ENCODE assay signal across 9 cellular contexts in the genomic region with DNA sequence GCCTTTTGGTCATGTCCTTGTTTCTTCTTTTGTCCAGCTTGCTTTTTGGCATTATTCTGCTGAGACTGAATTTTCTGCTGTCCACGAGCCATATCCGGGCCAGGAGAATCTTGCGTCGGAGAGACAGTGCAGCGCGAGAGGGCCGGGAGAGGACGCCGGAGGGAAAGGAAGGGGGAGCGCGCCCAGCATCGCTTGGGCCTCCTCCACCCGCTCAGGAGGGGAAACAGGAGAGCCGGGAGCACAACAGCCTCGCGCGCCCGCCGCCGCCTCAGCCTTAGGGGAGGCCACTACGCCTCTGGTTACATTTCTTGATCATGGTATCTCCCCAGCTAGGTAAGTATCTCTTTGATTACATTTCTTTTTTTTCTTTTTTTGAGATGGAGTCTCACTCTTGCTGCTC.
DNase-seq lines count a peak whose midpoint lies in the region; ATAC-seq lines count a peak whose summit lies in the region.
"Had no signal": no experiment of that assay in that cellular context is flagged by ENCODE, and none has a peak within 500 bp of the region (broad histone marks: within the 10 kb centered on the region; RNA-seq: fewer than 3 reads in every experiment).

No MANE protein-coding gene starts in this region.

- H3K9me3 ChIP-seq in adipocyte (ENCODE audit: control insufficient read depth, low read length): no peaks in the 10 kb centered on the region

- DNase-seq in NCI-H2029 (lab: John Stamatoyannopoulos, UW): peak; percentile 38
- DNase-seq in NCI-H2029 treated with DMSO at 0.1 percent for 48 hours (lab: John Stamatoyannopoulos, UW): no peak
- peak; percentile 22 for DNase-seq in adipocyte (ENCODE audit: low read depth)
- DNase-seq in iris pigment epithelial cell (ENCODE audit: low read depth): peak; percentile 31
- peak; percentile 42 for DNase-seq in stimulated activated naive CD8-positive, alpha-beta T cell treated with anti-CD3 and anti-CD28 coated beads, Interleukin-15, Interleukin-2, amounts not matched to agents 100 U/mL and 50 U/mL, for 24 hours
- no peak for DNase-seq in AML-193 (lab: John Stamatoyannopoulos, UW)
- DNase-seq in epidermal melanocyte (ENCODE audit: insufficient read length, low spot score): no peak
- DNase-seq: ACHN had no signal

- H3K4me1 ChIP-seq in adipocyte (ENCODE audit: control insufficient read depth, insufficient read depth, low read length): peaks cover 3% of the 10 kb centered on the region

- H3K4me3 ChIP-seq in adipocyte (ENCODE audit: low read length): peak overlapping the region; percentile 56

- no peaks in the 10 kb centered on the region for H3K36me3 ChIP-seq in adipocyte (ENCODE audit: control insufficient read depth, insufficient read depth, low read length, severe bottlenecking)

- no peaks in the 10 kb centered on the region for H3K27me3 ChIP-seq in adipocyte (replicated peaks; ENCODE audit: control insufficient read depth, insufficient read depth, low read length)

- ATAC-seq in stimulated activated naive CD8-positive, alpha-beta T cell treated with anti-CD3 and anti-CD28 coated beads, Interleukin-15, Interleukin-2, amounts not matched to agents 100 U/mL and 50 U/mL, for 24 hours: peak; percentile 78
- no peak for ATAC-seq in HG02798 (IDR thresholded peaks at IDR 0.05; ENCODE audit: poor library complexity, unreplicated experiment)

- H3K9ac ChIP-seq in adipocyte (ENCODE audit: low read length): peak overlapping the region; percentile 63

Comparison
In these comparisons a context has a peak if more than half of its experiments do, and no peak if none do; other contexts are left out.
1. DNase-seq: peak in NCI-H2029 (single experiment), adipocyte (single experiment), iris pigment epithelial cell (single experiment) and stimulated activated naive CD8-positive, alpha-beta T cell treated with anti-CD3 and anti-CD28 coated beads, Interleukin-15, Interleukin-2, amounts not matched to agents 100 U/mL and 50 U/mL, for 24 hours (single experiment); none in NCI-H2029 treated with DMSO at 0.1 percent for 48 hours (single experiment), AML-193 (0 of 2) and epidermal melanocyte (single experiment).